Comparison of ENCODE assay signal across 1 cellular context in the genomic region with DNA sequence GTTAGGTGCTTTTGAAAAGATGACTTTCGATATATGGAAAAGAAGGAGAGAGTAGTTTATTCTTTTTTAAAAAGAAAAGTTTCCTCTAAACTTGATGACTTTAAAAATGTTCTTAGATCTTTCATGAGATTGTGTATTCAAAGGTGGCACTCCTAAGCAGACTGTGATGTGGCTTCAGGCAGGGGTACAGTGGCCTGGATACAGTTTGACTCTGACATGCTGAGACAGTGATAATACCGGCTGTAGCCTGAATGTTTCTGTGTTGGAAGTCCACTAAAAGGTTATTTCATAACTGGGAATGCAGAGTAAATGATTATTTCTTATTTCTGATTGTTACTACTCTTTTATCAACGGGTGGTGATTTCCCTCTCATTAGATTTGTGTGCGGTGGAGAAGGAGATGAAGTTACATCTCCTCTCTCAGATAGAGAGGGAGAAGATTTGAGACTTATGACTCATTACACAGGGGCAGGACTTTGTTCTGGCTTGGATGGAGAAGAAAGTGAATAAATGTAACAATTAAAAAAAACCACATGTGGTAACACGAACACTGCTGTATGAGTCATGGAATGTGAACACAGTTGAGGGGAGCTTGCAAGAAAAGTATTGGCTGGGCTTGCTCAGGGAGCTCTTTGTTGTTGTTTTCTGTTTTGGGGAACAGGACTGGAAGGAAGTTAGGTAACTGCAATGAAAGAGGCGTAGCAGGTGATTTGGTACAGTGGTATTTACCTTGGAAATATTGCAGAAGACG.
TF ChIP-seq lines count a peak whose summit lies in the region.

No MANE protein-coding gene starts in this region.

TF ChIP-seq in HEK293T, 16 proteins besides CTCF, POLR2A, EP300 and RAD21 (continued from another document):
- TF ChIP-seq FOXM1 (IDR thresholded peaks at IDR 0.05; ENCODE audit: borderline replicate concordance) (no peak), BHLHE40 (IDR thresholded peaks at IDR 0.05; ENCODE audit: borderline replicate concordance) (no peak), CTBP1 (IDR thresholded peaks at IDR 0.05; ENCODE audit: borderline replicate concordance) (no peak), SP1 (IDR thresholded peaks at IDR 0.05) (no peak), HDGF (IDR thresholded peaks at IDR 0.05; ENCODE audit: borderline replicate concordance) (no peak)
